Comparison of ENCODE assay signal across 17 cellular contexts in the genomic region with DNA sequence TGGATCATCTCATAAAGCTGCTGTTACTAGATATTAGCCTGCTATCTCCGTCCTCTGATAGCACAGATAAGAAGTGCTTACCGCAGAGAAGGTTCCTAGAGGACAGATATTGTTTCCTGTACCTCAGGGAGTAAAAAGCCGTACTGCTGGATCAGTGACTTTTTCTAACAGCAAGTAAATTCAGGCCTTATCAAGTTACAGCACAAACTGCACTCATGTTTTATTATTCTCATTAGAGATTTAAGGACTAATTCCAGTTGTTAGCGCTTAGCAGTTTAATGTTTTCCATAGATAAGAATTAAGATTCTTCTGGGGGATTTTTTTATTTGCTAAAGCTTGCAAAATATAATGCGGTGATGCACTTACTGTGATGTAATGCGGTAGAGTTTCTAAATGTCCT.
"Had no signal": no experiment of that assay in that cellular context is flagged by ENCODE, and none has a peak within 500 bp of the region (broad histone marks: within the 10 kb centered on the region; RNA-seq: fewer than 3 reads in every experiment).

No MANE protein-coding gene starts in this region.

- H3K36me3 Mint-ChIP-seq: activated naive CD4-positive, alpha-beta T cell treated with anti-CD3 and anti-CD28 coated beads, Interleukin-2, amount 50 U/mL, for 24 hours had no signal

- H3K4me1 ChIP-seq: body of pancreas, stomach had no signal

- ATAC-seq: body of pancreas; effector memory CD8-positive, alpha-beta T cell; left cardiac atrium had no signal

- H3K9me3 Mint-ChIP-seq: activated naive CD4-positive, alpha-beta T cell treated with anti-CD3 and anti-CD28 coated beads, Interleukin-2, amount 50 U/mL, for 24 hours; effector memory CD8-positive, alpha-beta T cell had no signal

- H3K27me3 ChIP-seq: body of pancreas had no signal

- H3K27ac ChIP-seq: body of pancreas, coronary artery, neutrophil, stomach had no signal

- H3K27ac Mint-ChIP-seq: activated naive CD4-positive, alpha-beta T cell treated with anti-CD3 and anti-CD28 coated beads, Interleukin-2, amount 50 U/mL, for 24 hours; effector memory CD8-positive, alpha-beta T cell had no signal

- H3K36me3 ChIP-seq: neutrophil, stomach had no signal

- H3K9me3 ChIP-seq: body of pancreas, neutrophil, stomach had no signal

- H3K4me3 Mint-ChIP-seq: activated naive CD4-positive, alpha-beta T cell treated with anti-CD3 and anti-CD28 coated beads, Interleukin-2, amount 50 U/mL, for 24 hours; effector memory CD8-positive, alpha-beta T cell had no signal

- H3K4me3 ChIP-seq: body of pancreas, coronary artery, lung, stomach had no signal

- H3K4me1 Mint-ChIP-seq: activated naive CD4-positive, alpha-beta T cell treated with anti-CD3 and anti-CD28 coated beads, Interleukin-2, amount 50 U/mL, for 24 hours had no signal

- DNase-seq: activated CD4-positive, alpha-beta T cell treated with anti-CD3 and anti-CD28 coated beads, Interleukin-2, amount 50 U/mL, for 1 hour; activated CD4-positive, CD25-positive, alpha-beta regulatory T cell; activated effector memory CD4-positive, alpha-beta T cell treated with Interleukin-2 at 50 U/mL for 16 hours; activated T-cell treated with anti-CD3 and anti-CD28 coated beads, Interleukin-2, amount 50 U/mL, for 1 hour; amniotic stem cell; body of pancreas; central memory CD4-positive, alpha-beta T cell; effector memory CD8-positive, alpha-beta T cell; left cardiac atrium; midbrain; posterior cingulate gyrus; stimulated activated CD4-positive, alpha-beta T cell treated with anti-CD3 and anti-CD28 coated beads, Interleukin-15, amount 100 ng/mL, for 24 hours; stomach had no signal
